19 cellular contexts compared by ENCODE assay signal in genomic region chrX:154598656-154599055, GRCh38. TPM values are rescaled to one million over a fixed set of nuclear protein-coding genes. Genes with fewer than 3 reads are reported as not detected.
DNase-seq lines count a peak whose midpoint lies in the region; ATAC-seq and FAIRE-seq lines count a peak whose summit lies in the region.
"Had no signal": no experiment of that assay in that cellular context is flagged by ENCODE, and none has a peak within 500 bp of the region (broad histone marks: within the 10 kb centered on the region; RNA-seq: fewer than 3 reads in every experiment).

No MANE protein-coding gene starts in this region.

- no peaks in the 10 kb centered on the region for H3K36me3 Mint-ChIP-seq in stimulated activated naive B cell treated with anti-CD40 and anti-IgM and Interleukin-4, amounts not matched to agents 10 μg/mL and 1 μg/mL and 100 μg/mL, for 72 hours
- H3K36me3 Mint-ChIP-seq: CD4-positive, alpha-beta memory T cell had no signal

- peaks cover 2 to 4% of the 10 kb centered on the region in 2 donors for H3K9me3 Mint-ChIP-seq in stimulated activated naive B cell treated with anti-CD40 and anti-IgM and Interleukin-4, amounts not matched to agents 10 μg/mL and 1 μg/mL and 100 μg/mL, for 72 hours
- H3K9me3 Mint-ChIP-seq: CD4-positive, alpha-beta memory T cell; HFFc6 had no signal

- no peak overlapping the region for H3K27ac Mint-ChIP-seq in stimulated activated naive B cell treated with anti-CD40 and anti-IgM and Interleukin-4, amounts not matched to agents 10 μg/mL and 1 μg/mL and 100 μg/mL, for 72 hours
- H3K27ac Mint-ChIP-seq: CD4-positive, alpha-beta memory T cell; HFFc6 had no signal

- H3K27me3 Mint-ChIP-seq in stimulated activated naive B cell treated with anti-CD40 and anti-IgM and Interleukin-4, amounts not matched to agents 10 μg/mL and 1 μg/mL and 100 μg/mL, for 72 hours, result peaks cover 9 to 16% of the 10 kb centered on the region in 2 donors

- DNase-seq in M059J (ENCODE audit: low read depth) (peak; percentile 27), SK-N-DZ (ENCODE audit: low spot score) (peak; percentile 26), left lobe of liver (ENCODE audit: low spot score) (peak; percentile 0), urothelium cell line (ENCODE audit: low spot score) (peak; percentile 0)
- DNase-seq in stimulated activated naive B cell treated with anti-CD40 and anti-IgM and Interleukin-4, amounts not matched to agents 10 μg/mL and 1 μg/mL and 100 μg/mL, for 72 hours, result no peak
- no peak for DNase-seq in activated CD4-positive, alpha-beta T cell treated with anti-CD3 and anti-CD28 coated beads for 4 hours
- DNase-seq: BE2C; CD4-positive, alpha-beta memory T cell; DMS79 treated with DMSO at 0.1 percent for 48 hours; EL; HCEC 1CT; HFFc6 had no signal

- no peak for FAIRE-seq in urothelium cell line (lab: Jason Lieb, UNC)
- FAIRE-seq: A549, G401.6, GM12892, GM19239, H1 had no signal

- no peak overlapping the region for H3K4me3 Mint-ChIP-seq in stimulated activated naive B cell treated with anti-CD40 and anti-IgM and Interleukin-4, amounts not matched to agents 10 μg/mL and 1 μg/mL and 100 μg/mL, for 72 hours
- H3K4me3 Mint-ChIP-seq: CD4-positive, alpha-beta memory T cell; HFFc6 had no signal

- no peak for ATAC-seq in left lobe of liver
- no peak for ATAC-seq in HG03280 (IDR thresholded peaks at IDR 0.05; ENCODE audit: unreplicated experiment)
- ATAC-seq in stimulated activated naive B cell treated with anti-CD40 and anti-IgM and Interleukin-4, amounts not matched to agents 10 μg/mL and 1 μg/mL and 100 μg/mL, for 72 hours (replicated peaks), result no peak
- ATAC-seq: A549 had no signal

- no peaks in the 10 kb centered on the region for H3K4me1 Mint-ChIP-seq in stimulated activated naive B cell treated with anti-CD40 and anti-IgM and Interleukin-4, amounts not matched to agents 10 μg/mL and 1 μg/mL and 100 μg/mL, for 72 hours

RNA-seq across cellular contexts. Expression of gene CTAG1A, which starts 13.7 kb away (rescaled TPM):
- not detected in 2 replicates for total RNA-seq in M059J (2014; rRNA removed; shearing (Covaris generic))
- not detected in 2 replicates for polyA plus RNA-seq in SK-N-DZ (2014; cell fraction: cytosol; rRNA removed)
- polyA plus RNA-seq in SK-N-DZ (2014; cell fraction: nucleus; rRNA removed), result 0.73 TPM in 1 of 2 replicates, not detected in the other
- not detected for total RNA-seq in left lobe of liver
- total RNA-seq: CD4-positive, alpha-beta memory T cell; H1; HFFc6 had no signal
- polyA plus RNA-seq: A549; AG04450; CD4-positive, alpha-beta memory T cell; H1 had no signal

RNA-seq across cellular contexts. Expression of gene CTAG1B, which starts 20.4 kb away (rescaled TPM):
- not detected in 2 replicates for total RNA-seq in M059J (2014; rRNA removed; shearing (Covaris generic))
- not detected in 2 replicates for polyA plus RNA-seq in SK-N-DZ (2014; cell fraction: cytosol; rRNA removed)
- polyA plus RNA-seq in SK-N-DZ (2014; cell fraction: nucleus; rRNA removed), result 0.73 TPM in 1 of 2 replicates, not detected in the other
- not detected for total RNA-seq in left lobe of liver
- total RNA-seq: CD4-positive, alpha-beta memory T cell; H1; HFFc6 had no signal
- polyA plus RNA-seq: A549; AG04450; CD4-positive, alpha-beta memory T cell; H1 had no signal

RNA-seq across cellular contexts. Expression of gene IKBKG, which starts 51.2 kb away (rescaled TPM):
- total RNA-seq in M059J (2014; rRNA removed; shearing (Covaris generic)), result 52.4 and 70.5 TPM in 2 replicates
- 18.5 and 33.3 TPM in 2 replicates for polyA plus RNA-seq in SK-N-DZ (2014; cell fraction: cytosol; rRNA removed)
- 34.1 and 38.3 TPM in 2 replicates for polyA plus RNA-seq in SK-N-DZ (2014; cell fraction: nucleus; rRNA removed)
- 69.0 TPM for total RNA-seq in left lobe of liver

RNA-seq across cellular contexts. Expression of gene G6PD, which starts 52.0 kb away (rescaled TPM):
- 157 and 205 TPM in 2 replicates for total RNA-seq in M059J (2014; rRNA removed; shearing (Covaris generic))
- polyA plus RNA-seq in SK-N-DZ (2014; cell fraction: cytosol; rRNA removed), result 43.2 and 44.9 TPM in 2 replicates
- 38.1 and 64.1 TPM in 2 replicates for polyA plus RNA-seq in SK-N-DZ (2014; cell fraction: nucleus; rRNA removed)
- total RNA-seq in left lobe of liver, result 5.6 TPM

RNA-seq across cellular contexts. Expression of gene CTAG2, which starts 54.7 kb away (rescaled TPM):
- total RNA-seq in M059J (2014; rRNA removed; shearing (Covaris generic)), result 1.1 TPM in 1 of 2 replicates, not detected in the other
- 0.59 and 1.5 TPM in 2 replicates for polyA plus RNA-seq in SK-N-DZ (2014; cell fraction: cytosol; rRNA removed)
- polyA plus RNA-seq in SK-N-DZ (2014; cell fraction: nucleus; rRNA removed), result not detected in 2 replicates
- not detected for total RNA-seq in left lobe of liver
- total RNA-seq: CD4-positive, alpha-beta memory T cell; H1; HFFc6 had no signal
- polyA plus RNA-seq: A549; AG04450; CD4-positive, alpha-beta memory T cell; H1 had no signal

Comparison
In these comparisons a context has a peak if more than half of its experiments do, and no peak if none do; other contexts are left out.
1. DNase-seq: peak in M059J (single experiment), SK-N-DZ (single experiment), left lobe of liver (single experiment) and urothelium cell line (single experiment); none in stimulated activated naive B cell treated with anti-CD40 and anti-IgM and Interleukin-4, amounts not matched to agents 10 μg/mL and 1 μg/mL and 100 μg/mL, for 72 hours (single experiment) and activated CD4-positive, alpha-beta T cell treated with anti-CD3 and anti-CD28 coated beads for 4 hours (0 of 2).